18 cellular contexts compared by ENCODE assay signal in the genomic region with DNA sequence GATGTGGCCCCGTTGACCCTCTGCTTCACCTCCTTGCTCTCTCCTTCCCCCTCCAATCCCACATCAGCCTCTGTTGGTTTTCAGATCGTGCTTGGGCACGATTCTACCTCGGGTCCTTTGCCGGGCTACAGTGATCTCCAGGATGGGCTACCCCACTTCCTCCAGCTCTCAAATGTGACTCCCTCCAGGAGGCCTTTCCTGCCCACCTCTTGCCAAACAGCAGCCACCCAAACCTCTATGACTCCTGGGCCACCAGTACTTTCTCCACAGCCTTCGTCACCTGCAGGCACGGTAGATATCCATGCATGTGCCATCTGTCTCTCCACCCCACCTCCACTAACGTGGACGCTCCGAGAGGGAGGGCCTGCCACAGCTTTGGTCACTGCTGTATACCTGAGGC.
"Had no signal": no experiment of that assay in that cellular context is flagged by ENCODE, and none has a peak within 500 bp of the region (broad histone marks: within the 10 kb centered on the region; RNA-seq: fewer than 3 reads in every experiment).

No MANE protein-coding gene starts in this region.

- H3K36me3 ChIP-seq: right atrium auricular region had no signal

- H3K4me3 ChIP-seq: dorsolateral prefrontal cortex, right atrium auricular region had no signal

- H3K9me3 ChIP-seq: right atrium auricular region had no signal

- ATAC-seq: activated CD4-positive, alpha-beta T cell treated with anti-CD3 and anti-CD28 coated beads for 36 hours; activated T-cell treated with anti-CD3 and anti-CD28 coated beads, Interleukin-2, amount 50 U/mL, for 72 hours; foreskin keratinocyte; naive thymus-derived CD4-positive, alpha-beta T cell had no signal

- H3K27me3 ChIP-seq: right atrium auricular region had no signal

- H3K27ac ChIP-seq: foreskin keratinocyte, parathyroid adenoma had no signal

- DNase-seq: activated CD4-positive, alpha-beta T cell treated with anti-CD3 and anti-CD28 coated beads for 36 hours; activated CD4-positive, alpha-beta T cell treated with anti-CD3 and anti-CD28 coated beads, Interleukin-2, amount 50 U/mL, for 4 hours; activated CD4-positive, CD25-positive, alpha-beta regulatory T cell; activated naive CD4-positive, alpha-beta T cell treated with Interleukin-2 at 50 U/mL for 16 hours; activated T-cell treated with anti-CD3 and anti-CD28 coated beads for 4 hours; activated T-cell treated with anti-CD3 and anti-CD28 coated beads, Interleukin-2, amount 50 U/mL, for 72 hours; anterior cingulate cortex; dorsolateral prefrontal cortex; effector memory CD4-positive, alpha-beta T cell; foreskin keratinocyte; islet precursor cell; midbrain; naive thymus-derived CD4-positive, alpha-beta T cell; nucleus accumbens; stimulated activated CD4-positive, alpha-beta T cell treated with anti-CD3 and anti-CD28 coated beads, Interleukin-2, amount 100 ng/mL, for 48 hours; stimulated activated naive CD4-positive, alpha-beta T cell treated with Interleukin-2 at 50 U/mL for 16 hours had no signal

- H3K4me1 ChIP-seq: foreskin keratinocyte, parathyroid adenoma, right atrium auricular region had no signal
